1 cellular context compared by ENCODE assay signal in the genomic region with DNA sequence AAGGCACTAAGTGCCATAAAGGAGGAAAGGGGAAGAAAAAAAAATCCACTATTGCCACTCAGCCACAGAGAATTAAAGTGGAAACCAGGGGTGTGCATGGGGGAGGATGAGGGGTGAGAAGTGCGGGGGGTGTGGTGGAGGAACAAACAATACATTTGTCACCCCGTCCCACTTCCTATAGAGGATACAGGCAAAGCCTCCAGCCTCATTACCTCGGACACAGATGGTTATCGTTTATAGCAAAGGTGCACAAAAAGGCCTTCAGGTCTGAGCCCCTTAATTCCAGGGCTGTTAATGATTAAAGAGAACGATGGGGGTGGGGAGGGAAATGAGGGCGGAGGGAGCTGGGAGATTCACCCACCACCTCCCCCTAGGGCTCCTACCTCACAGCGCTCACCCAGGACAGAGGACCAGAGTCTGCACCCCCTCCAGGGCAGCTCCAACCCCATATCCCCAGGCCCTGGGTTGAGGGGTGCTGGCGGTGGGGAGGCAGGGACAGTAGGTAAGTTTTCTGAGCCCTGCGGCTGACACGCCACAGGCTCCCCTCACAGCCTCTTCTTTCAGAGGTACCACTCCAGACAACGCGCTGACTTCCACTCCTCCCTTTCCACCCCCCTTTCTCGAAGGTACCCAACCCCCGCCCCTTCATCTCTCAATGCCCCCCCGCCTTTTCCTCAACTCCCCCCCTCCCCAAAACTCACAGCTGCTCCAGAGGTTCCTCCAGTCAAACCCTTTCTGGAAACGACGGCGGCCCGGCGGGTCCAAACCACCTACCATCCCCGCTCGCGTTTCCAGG.
TF ChIP-seq lines count a peak whose summit lies in the region.

No MANE protein-coding gene starts in this region.

TF ChIP-seq in GM23338, 12 proteins besides CTCF, POLR2A, EP300 and RAD21 (continued from another document):
- TF ChIP-seq ZNF462 (CRISPR knock-in tag; IDR thresholded peaks at IDR 0.05), result no peak
- TF ChIP-seq EZH2 (IDR thresholded peaks at IDR 0.05; ENCODE audit: low read depth, unreplicated experiment), result no peak
- no peak for TF ChIP-seq ZNF331 (CRISPR knock-in tag; IDR thresholded peaks at IDR 0.05; ENCODE audit: low read depth)
- TF ChIP-seq POLR2AphosphoS5 (IDR thresholded peaks at IDR 0.05; ENCODE audit: low read depth), result no peak
- TF ChIP-seq NANOG (IDR thresholded peaks at IDR 0.05; ENCODE audit: borderline replicate concordance), result no peak
- no peak for TF ChIP-seq ETS1 (IDR thresholded peaks at IDR 0.05)
- TF ChIP-seq REST (IDR thresholded peaks at IDR 0.05; ENCODE audit: unreplicated experiment), result no peak
- TF ChIP-seq EZH2phosphoT487 (IDR thresholded peaks at IDR 0.05; ENCODE audit: unreplicated experiment), result no peak
- TF ChIP-seq CREB1 (CRISPR knock-in tag; IDR thresholded peaks at IDR 0.05; ENCODE audit: low read depth), result no peak
